9 cellular contexts compared by ENCODE assay signal in the genomic region with DNA sequence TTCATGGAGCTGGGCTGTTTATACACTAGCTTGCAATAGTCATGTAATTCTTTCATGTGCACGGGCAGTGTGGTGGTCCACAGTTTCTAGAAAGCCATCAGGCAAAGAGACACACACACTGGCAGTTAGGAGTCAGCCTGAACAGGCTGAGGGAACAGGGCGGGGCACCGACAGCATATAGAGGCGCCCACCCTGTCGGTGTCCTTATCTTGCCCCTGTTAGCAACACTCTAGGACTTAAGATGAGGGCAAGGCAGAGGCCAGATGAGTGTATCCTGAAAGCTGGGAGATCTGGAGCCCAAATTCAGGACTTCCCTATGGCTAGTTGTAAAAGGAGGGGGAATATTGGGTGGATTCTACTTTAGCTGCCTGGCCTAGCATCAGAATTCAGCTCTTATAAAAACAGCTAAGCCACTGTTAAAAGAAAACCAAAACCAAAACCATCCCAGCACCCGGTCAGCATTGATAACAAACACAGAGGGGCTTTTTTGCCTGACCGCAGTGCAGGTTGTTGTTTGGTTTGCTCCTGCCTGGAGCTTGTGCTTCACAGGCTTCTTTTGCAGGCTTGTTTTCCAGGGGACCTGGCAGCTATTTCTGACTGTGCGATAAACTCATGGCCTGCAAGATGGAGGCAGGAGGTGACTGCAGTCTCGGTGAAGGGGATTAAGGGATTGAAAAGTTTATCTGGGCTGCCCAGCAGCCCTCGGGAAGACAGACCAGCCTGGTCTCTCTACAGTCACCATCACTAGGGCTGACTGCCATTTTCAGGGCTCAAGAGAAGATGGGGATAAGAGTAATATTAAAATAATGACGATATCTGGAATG.
DNase-seq lines count a peak whose midpoint lies in the region; ATAC-seq, FAIRE-seq and TF ChIP-seq lines count a peak whose summit lies in the region.
"Had no signal": no experiment of that assay in that cellular context is flagged by ENCODE, and none has a peak within 500 bp of the region (broad histone marks: within the 10 kb centered on the region; RNA-seq: fewer than 3 reads in every experiment).

No MANE protein-coding gene starts in this region.

- no peaks in the 10 kb centered on the region for H3K36me3 ChIP-seq in cardiac muscle cell
- no peaks in the 10 kb centered on the region for H3K36me3 ChIP-seq in right atrium auricular region
- no peaks in the 10 kb centered on the region for H3K36me3 ChIP-seq in thyroid gland

- no peak for FAIRE-seq in frontal cortex (lab: Jason Lieb, UNC)

- intact Hi-C loops in activated CD8-positive, alpha-beta T cell treated with anti-CD3 and anti-CD28 coated beads for 36 hours (cut with micrococcal nuclease): loop anchor here (5.0 kb wide), 1 partner anchor 178 kb away; no protein-coding TSS in a partner anchor
- intact Hi-C loops in thyroid gland (cut with DNase I): no loop called here

- H3K4me3 Mint-ChIP-seq in activated CD8-positive, alpha-beta T cell treated with anti-CD3 and anti-CD28 coated beads for 36 hours: peak overlapping the region; percentile 33

- H3K27ac Mint-ChIP-seq in activated CD8-positive, alpha-beta T cell treated with anti-CD3 and anti-CD28 coated beads for 36 hours: peak overlapping the region; percentile 93

- DNase-seq in cardiac muscle cell (ENCODE audit: low read depth in 1 of 2, low spot score in 1 of 2) (no peak), right atrium auricular region (ENCODE audit: low spot score) (no peak), thyroid gland (peak; percentile 20 to 26), NCI-H2107 treated with DMSO at 0.1 percent for 48 hours (lab: John Stamatoyannopoulos, UW; ENCODE audit: unreplicated experiment) (no peak), frontal cortex (ENCODE audit: low spot score in 2 of 2) (no peak), kidney glomerular epithelial cell (lab: John Stamatoyannopoulos, UW) (no peak)
- DNase-seq in activated CD8-positive, alpha-beta T cell treated with anti-CD3 and anti-CD28 coated beads for 36 hours: peak; percentile 60
- DNase-seq: C1 segment of cervical spinal cord had no signal

- peak; percentile 59 for ATAC-seq in HG02870 (IDR thresholded peaks at IDR 0.05; ENCODE audit: unreplicated experiment)
- ATAC-seq in activated CD8-positive, alpha-beta T cell treated with anti-CD3 and anti-CD28 coated beads for 36 hours: peak; percentile 37

- no peak for TF ChIP-seq POLR2A in thyroid gland (IDR thresholded peaks at IDR 0.05)

- H3K27ac ChIP-seq in cardiac muscle cell (peak overlapping the region; percentile 71), right atrium auricular region (peak overlapping the region in 1 of 2 donors; percentile 40), thyroid gland (peak overlapping the region in 2 of 3 donors; percentile 23 to 27)

- no peaks in the 10 kb centered on the region for H3K27me3 ChIP-seq in cardiac muscle cell
- H3K27me3 ChIP-seq in right atrium auricular region: no peaks in the 10 kb centered on the region
- H3K27me3 ChIP-seq in thyroid gland: no peaks in the 10 kb centered on the region

- H3K4me1 ChIP-seq in cardiac muscle cell (ENCODE audit: low read depth) (peaks cover 28% of the 10 kb centered on the region), right atrium auricular region (no peaks in the 10 kb centered on the region), thyroid gland (peaks cover 0 to 4% of the 10 kb centered on the region in 2 donors)

- POLR2A ChIA-PET in activated CD8-positive, alpha-beta T cell treated with anti-CD3 and anti-CD28 coated beads for 36 hours (lab: Charles Lee): no interaction called here

- TF ChIP-seq CTCF in cardiac muscle cell (IDR thresholded peaks at IDR 0.05; ENCODE audit: low read depth, low read length): no peak
- no peak for TF ChIP-seq CTCF in right atrium auricular region (IDR thresholded peaks at IDR 0.05)
- no peak for TF ChIP-seq CTCF in activated CD8-positive, alpha-beta T cell treated with anti-CD3 and anti-CD28 coated beads for 36 hours (IDR thresholded peaks at IDR 0.05)
- TF ChIP-seq CTCF in thyroid gland (IDR thresholded peaks at IDR 0.05): no peak

- H3K27me3 Mint-ChIP-seq in activated CD8-positive, alpha-beta T cell treated with anti-CD3 and anti-CD28 coated beads for 36 hours: no peaks in the 10 kb centered on the region

- peaks cover 37% of the 10 kb centered on the region for H3K4me1 Mint-ChIP-seq in activated CD8-positive, alpha-beta T cell treated with anti-CD3 and anti-CD28 coated beads for 36 hours (ENCODE audit: low read depth)

- H3K4me3 ChIP-seq in cardiac muscle cell (no peak overlapping the region), right atrium auricular region (no peak overlapping the region), thyroid gland (replicated peaks in 1 of 3) (no peak overlapping the region)

- CTCF ChIA-PET in activated CD8-positive, alpha-beta T cell treated with anti-CD3 and anti-CD28 coated beads for 36 hours (lab: Charles Lee): interaction anchor here (1.4 kb wide), 1 partner anchor 14 kb away, joined by 3 read pairs; no protein-coding TSS in a partner anchor

- H3K9me3 ChIP-seq in cardiac muscle cell (ENCODE audit: low read depth) (no peaks in the 10 kb centered on the region), right atrium auricular region (peaks cover 0 to 10% of the 10 kb centered on the region in 2 donors), thyroid gland (no peaks in the 10 kb centered on the region)

- H3K36me3 Mint-ChIP-seq in activated CD8-positive, alpha-beta T cell treated with anti-CD3 and anti-CD28 coated beads for 36 hours (ENCODE audit: low read depth): peaks cover 2% of the 10 kb centered on the region

- 41 to 58% methylated on average over 4 to 10 of the region's 11 CpGs for WGBS in thyroid gland, 2 donors

- peaks cover 8% of the 10 kb centered on the region for H3K9me3 Mint-ChIP-seq in activated CD8-positive, alpha-beta T cell treated with anti-CD3 and anti-CD28 coated beads for 36 hours

Comparison
In these comparisons a context has a peak if more than half of its experiments do, and no peak if none do; other contexts are left out.
1. DNase-seq: peak in activated CD8-positive, alpha-beta T cell treated with anti-CD3 and anti-CD28 coated beads for 36 hours (single experiment) and thyroid gland (2 of 2); none in cardiac muscle cell (0 of 2), right atrium auricular region (single experiment), NCI-H2107 treated with DMSO at 0.1 percent for 48 hours (single experiment), frontal cortex (0 of 2) and kidney glomerular epithelial cell (single experiment).